Comparison of ENCODE assay signal across 9 cellular contexts in genomic region chr11:71962428-71963038, GRCh38. TPM values are rescaled to one million over a fixed set of nuclear protein-coding genes. Genes with fewer than 3 reads are reported as not detected.
DNase-seq lines count a peak whose midpoint lies in the region; ATAC-seq, FAIRE-seq and TF ChIP-seq lines count a peak whose summit lies in the region.
"Had no signal": no experiment of that assay in that cellular context is flagged by ENCODE, and none has a peak within 500 bp of the region (broad histone marks: within the 10 kb centered on the region; RNA-seq: fewer than 3 reads in every experiment).

No MANE protein-coding gene starts in this region.

- 49% methylated on average over 2 of the region's 2 CpGs for WGBS in prostate gland

- peak; percentile 56 for ATAC-seq in GM21515 (IDR thresholded peaks at IDR 0.05; ENCODE audit: unreplicated experiment)

- peaks cover 23% of the 10 kb centered on the region for H4K20me1 ChIP-seq in OCI-LY3 (ENCODE audit: insufficient read depth, low read length)

- peaks cover 23 to 38% of the 10 kb centered on the region in 2 donors for H3K36me3 Mint-ChIP-seq in CD14-positive monocyte

- TF ChIP-seq POLR2A in prostate gland (IDR thresholded peaks at IDR 0.05) = no peak

- H3K36me3 ChIP-seq in OCI-LY3 (replicated peaks; ENCODE audit: low read depth, low read length) (peaks cover 30% of the 10 kb centered on the region), prostate gland (no peaks in the 10 kb centered on the region)

- H2AFZ ChIP-seq in OCI-LY3 (ENCODE audit: low read depth, low read length) = no peak overlapping the region

- peaks cover 0 to 5% (median 0%) of the 10 kb centered on the region in 7 donors for H3K9me3 Mint-ChIP-seq in CD14-positive monocyte

- peaks cover 0 to 4% (median 2%) of the 10 kb centered on the region in 3 donors for H3K27me3 Mint-ChIP-seq in CD14-positive monocyte (ENCODE audit: low read depth in 3 of 3)

- peaks cover 19% of the 10 kb centered on the region for H3K79me2 ChIP-seq in OCI-LY3 (ENCODE audit: low read length)

- DNase-seq in CD14-positive monocyte (ENCODE audit: low spot score) = no peak
- peak; percentile 85 for DNase-seq in fibroblast of villous mesenchyme (ENCODE audit: low read depth)
- DNase-seq in COLO668 (lab: John Stamatoyannopoulos, UW; ENCODE audit: unreplicated experiment) = no peak
- DNase-seq in prostate gland (ENCODE audit: low spot score) = no peak
- no peak for DNase-seq in frontal cortex (ENCODE audit: low spot score in 2 of 2)
- DNase-seq in NCI-H1694 treated with DMSO at 0.1 percent for 48 hours (lab: John Stamatoyannopoulos, UW) = no peak
- DNase-seq: esophagus squamous epithelium had no signal

- H3K27ac ChIP-seq in OCI-LY3 (ENCODE audit: low read length) = peak overlapping the region; percentile 68
- H3K27ac ChIP-seq in prostate gland = no peak overlapping the region

- H3K27ac Mint-ChIP-seq in CD14-positive monocyte = peak overlapping the region; percentile 40 to 85 (median 66)

- FAIRE-seq in frontal cortex (lab: Jason Lieb, UNC) = no peak

- no peaks in the 10 kb centered on the region for H3K27me3 ChIP-seq in OCI-LY3 (ENCODE audit: low read depth, low read length)
- H3K27me3 ChIP-seq in prostate gland (replicated peaks; ENCODE audit: insufficient read depth) = no peaks in the 10 kb centered on the region
- H3K27me3 ChIP-seq: esophagus squamous epithelium had no signal

- H3K4me3 ChIP-seq in OCI-LY3 (ENCODE audit: low read length) (0 out of 2 replicates have a peak overlapping the region, but pooled peaks have one; percentile 2), fibroblast of villous mesenchyme (ENCODE audit: low read depth, low read length) (no peak overlapping the region), prostate gland (no peak overlapping the region)
- H3K4me3 ChIP-seq: esophagus squamous epithelium had no signal

- H3K4me1 Mint-ChIP-seq in CD14-positive monocyte = peaks cover 12% of the 10 kb centered on the region

- TF ChIP-seq CTCF in CD14-positive monocyte (IDR thresholded peaks at IDR 0.05) = no peak
- no peak for TF ChIP-seq CTCF in OCI-LY3 (IDR thresholded peaks at IDR 0.05; ENCODE audit: low read depth, low read length)
- no peak for TF ChIP-seq CTCF in fibroblast of villous mesenchyme (IDR thresholded peaks at IDR 0.05; ENCODE audit: insufficient read depth, low read depth, low read length)
- TF ChIP-seq CTCF in prostate gland (IDR thresholded peaks at IDR 0.05) = no peak

- peaks cover 18% of the 10 kb centered on the region for H3K4me1 ChIP-seq in OCI-LY3 (ENCODE audit: low read length)
- no peaks in the 10 kb centered on the region for H3K4me1 ChIP-seq in prostate gland (replicated peaks)

- no peak overlapping the region for H3K4me3 Mint-ChIP-seq in CD14-positive monocyte

- intact Hi-C loops in CD14-positive monocyte (cut with micrococcal nuclease) (no loop called here), prostate gland (cut with DNase I) (no loop called here)

- H3K4me2 ChIP-seq in OCI-LY3 (ENCODE audit: low read length) = peak overlapping the region; percentile 45

- H3K9me3 ChIP-seq in OCI-LY3 (ENCODE audit: insufficient read depth, low read length) (no peaks in the 10 kb centered on the region), prostate gland (no peaks in the 10 kb centered on the region)
- H3K9me3 ChIP-seq: esophagus squamous epithelium had no signal

- no peak overlapping the region for H3K9ac ChIP-seq in OCI-LY3 (ENCODE audit: low read length)

RNA-seq across cellular contexts. Expression of gene RNF121, which starts 33.7 kb away (rescaled TPM):
- 1 to 10 TPM; 7.7 to 9.2 TPM for polyA plus RNA-seq in CD14-positive monocyte
- total RNA-seq in fibroblast of villous mesenchyme (24.5 and 27.2 TPM in 2 replicates), prostate gland (10 to 100 TPM; 32.4 to 48.0 TPM), frontal cortex (17.9 TPM)

RNA-seq across cellular contexts. Expression of gene XNDC1N, which starts 34.1 kb away (rescaled TPM):
- under 1 TPM; 0.80 to 0.99 TPM for polyA plus RNA-seq in CD14-positive monocyte
- 9.1 and 9.7 TPM in 2 replicates for total RNA-seq in fibroblast of villous mesenchyme
- 1 to 10 TPM; 4.9 to 7.7 TPM for total RNA-seq in prostate gland
- total RNA-seq in frontal cortex = 4.9 TPM

RNA-seq across cellular contexts. Expression of gene IL18BP, which starts 36.2 kb away (rescaled TPM):
- polyA plus RNA-seq in CD14-positive monocyte = 1 to 10 TPM; 7.4 to 8.3 TPM
- total RNA-seq in fibroblast of villous mesenchyme (2.6 and 4.2 TPM in 2 replicates), prostate gland (10 to 100 TPM in 1 of 2 donors, 1 to 10 TPM in 1; 3.1 to 13.9 TPM), frontal cortex (1.6 TPM)
